In genomic region chr2:52613064-52613463, GRCh38 we compare ENCODE assay signal across 1 cellular context.
TF ChIP-seq lines count a peak whose summit lies in the region.

No MANE protein-coding gene starts in this region.

TF ChIP-seq in WTC11, 78 proteins besides CTCF, POLR2A, EP300 and RAD21 (continued from another document):
- TF ChIP-seq ZNF396 (CRISPR knock-in tag; IDR thresholded peaks at IDR 0.05; ENCODE audit: borderline replicate concordance) (no peak), IRF1 (CRISPR knock-in tag; IDR thresholded peaks at IDR 0.05) (no peak), ZNF281 (CRISPR knock-in tag; IDR thresholded peaks at IDR 0.05) (no peak), ZNF317 (CRISPR knock-in tag; IDR thresholded peaks at IDR 0.05; ENCODE audit: borderline replicate concordance, low read depth) (no peak), GRHL2 (CRISPR knock-in tag; IDR thresholded peaks at IDR 0.05; ENCODE audit: insufficient replicate concordance, severe bottlenecking) (no peak), TEAD1 (CRISPR knock-in tag; IDR thresholded peaks at IDR 0.05) (no peak), PRRX2 (CRISPR knock-in tag; IDR thresholded peaks at IDR 0.05) (no peak), ESRRA (CRISPR knock-in tag; IDR thresholded peaks at IDR 0.05; ENCODE audit: borderline replicate concordance) (no peak)
